In the genomic region with DNA sequence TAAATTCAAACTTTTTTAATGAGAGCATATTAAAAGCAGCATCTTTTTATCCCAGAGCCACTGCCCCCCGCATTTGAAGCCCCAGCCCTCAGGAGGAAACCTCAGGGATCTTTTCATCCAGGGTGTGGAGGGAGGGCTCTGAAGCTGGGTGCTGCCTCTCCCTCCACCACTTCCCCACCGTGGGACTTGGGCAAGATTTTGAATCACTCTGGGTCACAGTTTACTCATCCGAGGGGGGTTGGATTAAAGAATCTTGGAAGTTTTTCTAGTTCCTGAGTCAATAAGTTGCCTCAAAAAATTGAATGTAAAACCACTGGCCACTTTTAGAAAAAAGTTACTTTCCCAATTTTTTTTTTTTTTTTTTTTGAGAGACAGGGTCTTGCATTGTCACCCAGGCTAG, we compare ENCODE assay signal across 19 cellular contexts.
"Had no signal": no experiment of that assay in that cellular context is flagged by ENCODE, and none has a peak within 500 bp of the region (broad histone marks: within the 10 kb centered on the region; RNA-seq: fewer than 3 reads in every experiment).

No MANE protein-coding gene starts in this region.

- ATAC-seq: effector memory CD8-positive, alpha-beta T cell; gastrocnemius medialis; heart left ventricle; left ventricle myocardium superior had no signal

- H3K27me3 Mint-ChIP-seq: activated naive CD8-positive, alpha-beta T cell treated with anti-CD3 and anti-CD28 coated beads, Interleukin-2, amount 10 ng/mL, durations not matched to agents 7 days and 5 days; brain; effector memory CD8-positive, alpha-beta T cell; progenitor cell of endocrine pancreas had no signal

- H3K4me1 ChIP-seq: right atrium auricular region, testis, upper lobe of left lung had no signal

- DNase-seq: activated CD4-positive, alpha-beta T cell treated with anti-CD3 and anti-CD28 coated beads, Interleukin-2, amount 50 U/mL, for 48 hours; activated naive CD4-positive, alpha-beta T cell; activated naive CD8-positive, alpha-beta T cell treated with anti-CD3 and anti-CD28 coated beads, Interleukin-2, amount 10 ng/mL, durations not matched to agents 7 days and 5 days; activated T-cell treated with anti-CD3 and anti-CD28 coated beads for 4 hours; amygdala; caudate nucleus; effector memory CD8-positive, alpha-beta T cell; gastrocnemius medialis; heart left ventricle; immature natural killer cell; left ventricle myocardium superior; stomach; testis; upper lobe of left lung had no signal

- H3K9me3 ChIP-seq: gastrocnemius medialis, heart left ventricle, right atrium auricular region, stomach, testis, upper lobe of left lung had no signal

- H3K27ac ChIP-seq: epithelial cell of prostate, gastrocnemius medialis, heart left ventricle, right atrium auricular region, skin epidermis, stomach, testis, upper lobe of left lung had no signal

- H3K27me3 ChIP-seq: gastrocnemius medialis, heart left ventricle, right atrium auricular region, stomach, testis, upper lobe of left lung had no signal

- H3K4me3 ChIP-seq: gastrocnemius medialis, heart left ventricle, right atrium auricular region, skin epidermis, stomach, testis, upper lobe of left lung had no signal

- H3K9me3 Mint-ChIP-seq: activated naive CD8-positive, alpha-beta T cell treated with anti-CD3 and anti-CD28 coated beads, Interleukin-2, amount 10 ng/mL, durations not matched to agents 7 days and 5 days; effector memory CD8-positive, alpha-beta T cell; immature natural killer cell had no signal

- H3K36me3 ChIP-seq: gastrocnemius medialis, heart left ventricle, right atrium auricular region, stomach, upper lobe of left lung had no signal

- H3K27ac Mint-ChIP-seq: activated naive CD8-positive, alpha-beta T cell treated with anti-CD3 and anti-CD28 coated beads, Interleukin-2, amount 10 ng/mL, durations not matched to agents 7 days and 5 days; brain; effector memory CD8-positive, alpha-beta T cell; immature natural killer cell; progenitor cell of endocrine pancreas had no signal

- H3K4me3 Mint-ChIP-seq: activated naive CD8-positive, alpha-beta T cell treated with anti-CD3 and anti-CD28 coated beads, Interleukin-2, amount 10 ng/mL, durations not matched to agents 7 days and 5 days; brain; effector memory CD8-positive, alpha-beta T cell; immature natural killer cell had no signal

- H3K36me3 Mint-ChIP-seq: activated naive CD8-positive, alpha-beta T cell treated with anti-CD3 and anti-CD28 coated beads, Interleukin-2, amount 10 ng/mL, durations not matched to agents 7 days and 5 days; brain; immature natural killer cell had no signal
